ENCODE assay signal across 8 cellular contexts in genomic region chr16:4344659-4345438, GRCh38. TPM values are rescaled to one million over a fixed set of nuclear protein-coding genes. Genes with fewer than 3 reads are reported as not detected.
DNase-seq lines count a peak whose midpoint lies in the region; TF ChIP-seq lines count a peak whose summit lies in the region.

No MANE protein-coding gene starts in this region.

- POLR2A ChIA-PET in RWPE1 (lab: Yijun Ruan, JAX; ENCODE audit: low non-redundant PET): no interaction called here

- BruUV-seq in mammary epithelial cell (replicated peaks; lab: Mats Ljungman, UMichigan): no TSS peak

- TF ChIP-seq CTCF in RWPE1 (conservative IDR thresholded peaks at IDR 0.05; ENCODE audit: low read depth) (no peak), prostate gland (IDR thresholded peaks at IDR 0.05) (no peak), tibial artery (IDR thresholded peaks at IDR 0.05) (no peak), mammary epithelial cell (conservative IDR thresholded peaks at IDR 0.05 in 1 of 2, IDR thresholded peaks at IDR 0.05 in 1 of 2; ENCODE audit: extremely low read depth in 1 of 2, insufficient read depth in 1 of 2, low read depth in 1 of 2, low read length in 2 of 2) (no peak)

- H3K4me3 ChIP-seq in prostate gland (no peak overlapping the region), tibial artery (no peak overlapping the region), mammary epithelial cell (replicated peaks in 1 of 3; ENCODE audit: insufficient read depth in 1 of 3, low read depth in 2 of 3, low read length in 3 of 3) (no peak overlapping the region)

- H3K27me3 ChIP-seq in prostate gland (replicated peaks; ENCODE audit: insufficient read depth) (no peaks in the 10 kb centered on the region), tibial artery (no peaks in the 10 kb centered on the region), mammary epithelial cell (ENCODE audit: insufficient read depth, low read length) (no peaks in the 10 kb centered on the region)

- H3K4me1 ChIP-seq in prostate gland (replicated peaks): no peaks in the 10 kb centered on the region
- H3K4me1 ChIP-seq in tibial artery: peaks cover 0 to 29% (median 15%) of the 10 kb centered on the region in 4 donors
- H3K4me1 ChIP-seq in mammary epithelial cell (ENCODE audit: insufficient read depth, low read length): no peaks in the 10 kb centered on the region

- no peak overlapping the region for H3K9ac ChIP-seq in mammary epithelial cell (ENCODE audit: insufficient read depth, low read length)

- 52% methylated on average over 22 of the region's 23 CpGs for WGBS in prostate gland
- WGBS in mammary epithelial cell (ENCODE audit: low coverage, missing lambda C conversion rate): 49% methylated on average over 17 of the region's 23 CpGs

- peaks cover 5% of the 10 kb centered on the region for H4K20me1 ChIP-seq in mammary epithelial cell (ENCODE audit: insufficient read depth, low read length)

- H3K27ac ChIP-seq in RWPE1 (peak overlapping the region; percentile 71), temporal lobe (ENCODE audit: low read depth, low read length) (peak overlapping the region; percentile 87), prostate gland (no peak overlapping the region), tibial artery (no peak overlapping the region), mammary epithelial cell (ENCODE audit: insufficient read depth, low read depth, low read length) (no peak overlapping the region)

- no peaks in the 10 kb centered on the region for H3K36me3 ChIP-seq in prostate gland
- H3K36me3 ChIP-seq in tibial artery: peaks cover 0 to 31% (median 13%) of the 10 kb centered on the region in 3 donors
- H3K36me3 ChIP-seq in mammary epithelial cell (ENCODE audit: insufficient read depth, low read length): peaks cover 3% of the 10 kb centered on the region

- dilution Hi-C loops in mammary epithelial cell (cut with HindIII; ENCODE audit: low sequenced_read_pairs): loop anchor here (5.0 to 10.0 kb wide), 5 partner anchors 52 to 430 kb away; no protein-coding TSS in a partner anchor

- H2AFZ ChIP-seq in mammary epithelial cell (ENCODE audit: low read depth, low read length): no peak overlapping the region

- CTCF ChIA-PET in RWPE1 (lab: Yijun Ruan, JAX) (interaction anchor here (0.5 kb wide), 1 partner anchor 211 kb away, joined by 4 read pairs; the partner anchor contains the start of gene C16orf96), mammary epithelial cell (lab: Charles Lee; ENCODE audit: low non-redundant PET) (no interaction called here)

- H3K4me2 ChIP-seq in mammary epithelial cell (ENCODE audit: insufficient read depth, low read depth, low read length): no peak overlapping the region

- no peaks in the 10 kb centered on the region for H3K9me3 ChIP-seq in prostate gland
- no peaks in the 10 kb centered on the region for H3K9me3 ChIP-seq in tibial artery
- no peaks in the 10 kb centered on the region for H3K9me3 ChIP-seq in mammary epithelial cell (replicated peaks; ENCODE audit: insufficient read depth, low read length)

- intact Hi-C loops in head of caudate nucleus (cut with DNase I) (no loop called here), prostate gland (cut with DNase I) (no loop called here), tibial artery (cut with DNase I; ENCODE audit: low total_unique reads) (no loop called here), mammary epithelial cell (cut with micrococcal nuclease) (no loop called here)

- in situ Hi-C loops in mammary epithelial cell (cut with MboI; ENCODE audit: low sequenced_read_pairs in 2 of 2): no loop called here

- no peak for TF ChIP-seq POLR2A in prostate gland (IDR thresholded peaks at IDR 0.05)

- DNase-seq in NCI-H1436 (lab: John Stamatoyannopoulos, UW) (peak; percentile 55), NCI-H1436 treated with DMSO at 0.1 percent for 48 hours (lab: John Stamatoyannopoulos, UW) (no peak), RWPE1 (ENCODE audit: low spot score) (no peak), head of caudate nucleus (peak; percentile 62 to 94 (median 81)), prostate gland (ENCODE audit: low spot score) (no peak), tibial artery (no peak), mammary epithelial cell (no peak)

- H3K79me2 ChIP-seq in mammary epithelial cell (ENCODE audit: insufficient read depth, low read length): peaks cover 85% of the 10 kb centered on the region

RNA-seq across cellular contexts. Expression of gene PAM16, which starts 6.3 kb away (rescaled TPM):
- total RNA-seq in temporal lobe (16.7 TPM), prostate gland (100 to 1,000 TPM in 1 of 2 donors, 10 to 100 TPM in 1; 28.6 to 100 TPM), mammary epithelial cell (10 to 100 TPM; 20.3 to 62.1 TPM)
- polyA plus RNA-seq in mammary epithelial cell: 41.2 TPM
- 3.8 TPM for polyA minus RNA-seq in mammary epithelial cell

RNA-seq across cellular contexts. Expression of gene VASN, which starts 26.8 kb away (rescaled TPM):
- 2.5 TPM for total RNA-seq in temporal lobe
- total RNA-seq in prostate gland: 10 to 100 TPM; 13.1 to 97.4 TPM
- 10 to 100 TPM in 1 of 2 donors, 1 to 10 TPM in 1; 5.0 to 25.5 TPM for total RNA-seq in mammary epithelial cell
- polyA plus RNA-seq in mammary epithelial cell: 1.9 TPM
- polyA minus RNA-seq in mammary epithelial cell: 0.67 TPM

RNA-seq across cellular contexts. Expression of gene GLIS2, which starts 29.0 kb away (rescaled TPM):
- total RNA-seq in temporal lobe: 5.7 TPM
- total RNA-seq in prostate gland: 10 to 100 TPM in 1 of 2 donors, 1 to 10 TPM in 1; 3.8 to 10.5 TPM
- 10 to 100 TPM in 1 of 2 donors, 1 to 10 TPM in 1; 3.3 to 13.5 TPM for total RNA-seq in mammary epithelial cell
- 3.6 TPM for polyA plus RNA-seq in mammary epithelial cell
- 10.4 TPM for polyA minus RNA-seq in mammary epithelial cell

Comparison
In these comparisons a context has a peak if more than half of its experiments do, and no peak if none do; other contexts are left out.
1. DNase-seq: peak in NCI-H1436 (single experiment) and head of caudate nucleus (42 of 42); none in NCI-H1436 treated with DMSO at 0.1 percent for 48 hours (single experiment), RWPE1 (single experiment), prostate gland (single experiment), tibial artery (0 of 2) and mammary epithelial cell (single experiment).
2. H3K27ac ChIP-seq: peak in RWPE1 (single experiment) and temporal lobe (single experiment); none in prostate gland (0 of 2), tibial artery (0 of 2) and mammary epithelial cell (single experiment).